Comparison of ENCODE assay signal across 15 cellular contexts in genomic region chr6:142342986-142343385, GRCh38. TPM values are rescaled to one million over a fixed set of nuclear protein-coding genes. Genes with fewer than 3 reads are reported as not detected.
DNase-seq lines count a peak whose midpoint lies in the region; ATAC-seq, FAIRE-seq and TF ChIP-seq lines count a peak whose summit lies in the region.
"Had no signal": no experiment of that assay in that cellular context is flagged by ENCODE, and none has a peak within 500 bp of the region (broad histone marks: within the 10 kb centered on the region; RNA-seq: fewer than 3 reads in every experiment).

No MANE protein-coding gene starts in this region.

- H3K9me3 Mint-ChIP-seq in T-helper 2 cell treated with Interferon-gamma antibody and Interleukin-4, amounts not matched to agents 5 μg/mL and 100 μg/mL, for 36 hours, result no peaks in the 10 kb centered on the region

- no peak overlapping the region for H3K4me3 Mint-ChIP-seq in T-helper 2 cell treated with Interferon-gamma antibody and Interleukin-4, amounts not matched to agents 5 μg/mL and 100 μg/mL, for 36 hours
- H3K4me3 Mint-ChIP-seq: CD4-positive, alpha-beta memory T cell had no signal

- H3K4me3 ChIP-seq in Panc1 (ENCODE audit: low read depth in 2 of 2, low read length in 2 of 2), result no peak overlapping the region
- H3K4me3 ChIP-seq in WERI-Rb-1 (ENCODE audit: low read depth, low read length), result no peak overlapping the region
- H3K4me3 ChIP-seq: K562 had no signal

- H3K27me3 ChIP-seq in Panc1 (ENCODE audit: control insufficient read depth, insufficient read depth, low read length), result no peaks in the 10 kb centered on the region
- H3K27me3 ChIP-seq in WERI-Rb-1 (ENCODE audit: insufficient read depth, low read depth, severe bottlenecking), result no peaks in the 10 kb centered on the region
- H3K27me3 ChIP-seq: BE2C had no signal

- H3K4me1 Mint-ChIP-seq in T-helper 2 cell treated with Interferon-gamma antibody and Interleukin-4, amounts not matched to agents 5 μg/mL and 100 μg/mL, for 36 hours (ENCODE audit: low read depth), result no peaks in the 10 kb centered on the region
- H3K4me1 Mint-ChIP-seq: CD4-positive, alpha-beta memory T cell had no signal

- BruUV-seq in Panc1 (replicated peaks; lab: Mats Ljungman, UMichigan), result no TSS peak

- H3K27ac Mint-ChIP-seq in T-helper 2 cell treated with Interferon-gamma antibody and Interleukin-4, amounts not matched to agents 5 μg/mL and 100 μg/mL, for 36 hours, result no peak overlapping the region
- H3K27ac Mint-ChIP-seq: CD4-positive, alpha-beta memory T cell had no signal

- CTCF ChIA-PET in Panc1 (lab: Charles Lee), result no interaction called here

- H3K36me3 ChIP-seq in Panc1 (ENCODE audit: control insufficient read depth, insufficient read depth, low read length) (no peaks in the 10 kb centered on the region), WERI-Rb-1 (no peaks in the 10 kb centered on the region)
- H3K36me3 ChIP-seq: BE2C had no signal

- DNase-seq in ELR (ENCODE audit: low read depth) (peak; percentile 21), Panc1 (ENCODE audit: low read depth, low spot score) (no peak), frontal cortex (ENCODE audit: low spot score in 2 of 2) (no peak), NCI-H187 (lab: John Stamatoyannopoulos, UW) (no peak), WERI-Rb-1 (no peak)
- no peak for DNase-seq in activated CD4-positive, alpha-beta T cell treated with anti-CD3 and anti-CD28 coated beads, Interleukin-2, amount 50 U/mL, for 4 hours
- no peak for DNase-seq in T-helper 2 cell treated with Interferon-gamma antibody and Interleukin-4, amounts not matched to agents 5 μg/mL and 100 μg/mL, for 36 hours (ENCODE audit: low spot score)
- DNase-seq: BE2C; CD4-positive, alpha-beta memory T cell; DMS79; GDM1 had no signal

- H3K27ac ChIP-seq in Panc1 (ENCODE audit: low read length), result peak overlapping the region; percentile 87; the same call in 1 of the 2 replicates
- no peak overlapping the region for H3K27ac ChIP-seq in WERI-Rb-1
- H3K27ac ChIP-seq: C4-2B had no signal

- TF ChIP-seq CTCF in Panc1 (IDR thresholded peaks at IDR 0.05), result no peak
- no peak for TF ChIP-seq CTCF in WERI-Rb-1 (IDR thresholded peaks at IDR 0.05; ENCODE audit: low read depth, low read length)

- ATAC-seq in Panc1, result no peak
- ATAC-seq: HCT116, K562 had no signal

- POLR2A ChIA-PET in Panc1 (lab: Charles Lee), result interaction anchor here (0.7 kb wide), 1 partner anchor 44 kb away, joined by 3 read pairs; no protein-coding TSS in a partner anchor

- H3K27me3 Mint-ChIP-seq in T-helper 2 cell treated with Interferon-gamma antibody and Interleukin-4, amounts not matched to agents 5 μg/mL and 100 μg/mL, for 36 hours (ENCODE audit: low read depth), result peaks cover 8% of the 10 kb centered on the region

- H3K36me3 Mint-ChIP-seq in T-helper 2 cell treated with Interferon-gamma antibody and Interleukin-4, amounts not matched to agents 5 μg/mL and 100 μg/mL, for 36 hours (ENCODE audit: low read depth), result no peaks in the 10 kb centered on the region
- H3K36me3 Mint-ChIP-seq: CD4-positive, alpha-beta memory T cell had no signal

- intact Hi-C loops in Panc1 (cut with micrococcal nuclease; ENCODE audit: unreplicated experiment), result no loop called here

- FAIRE-seq in frontal cortex (lab: Jason Lieb, UNC), result peak; percentile 94
- FAIRE-seq: GM12892, K562 had no signal

- peaks cover 62% of the 10 kb centered on the region for H3K4me1 ChIP-seq in Panc1 (ENCODE audit: control insufficient read depth, insufficient read depth, low read length)
- H3K4me1 ChIP-seq: BE2C had no signal

- H3K9me3 ChIP-seq in Panc1 (ENCODE audit: control insufficient read depth, insufficient read depth, low read depth, low read length) (peaks cover 12% of the 10 kb centered on the region; the same call in 1 of the 2 replicates), WERI-Rb-1 (ENCODE audit: severe bottlenecking) (no peaks in the 10 kb centered on the region)
- H3K9me3 ChIP-seq: BE2C had no signal

- in situ Hi-C loops in Panc1 (cut with HindIII; ENCODE audit: low pct_unique_long_range_greater_than_20kb, low sequenced_read_pairs), result no loop called here

RNA-seq across cellular contexts. Expression of gene ADGRG6, which starts 41.2 kb away (rescaled TPM):
- total RNA-seq in Panc1 (2021; ENCODE audit: unreplicated experiment) (259 TPM), frontal cortex (9.8 TPM)
- 87.8 TPM for polyA plus RNA-seq in Panc1 (2012; ENCODE audit: insufficient read length)
- polyA plus RNA-seq: CD4-positive, alpha-beta memory T cell had no signal

Comparison
In these comparisons a context has a peak if more than half of its experiments do, and no peak if none do; other contexts are left out.
1. RNA of gene ADGRG6, which starts 41.2 kb away (total RNA-seq): 259 TPM in Panc1 (single experiment); 9.8 TPM in frontal cortex (single experiment); every median in the first group is over 10 times any median in the second.